30 cellular contexts compared by ENCODE assay signal in the genomic region with DNA sequence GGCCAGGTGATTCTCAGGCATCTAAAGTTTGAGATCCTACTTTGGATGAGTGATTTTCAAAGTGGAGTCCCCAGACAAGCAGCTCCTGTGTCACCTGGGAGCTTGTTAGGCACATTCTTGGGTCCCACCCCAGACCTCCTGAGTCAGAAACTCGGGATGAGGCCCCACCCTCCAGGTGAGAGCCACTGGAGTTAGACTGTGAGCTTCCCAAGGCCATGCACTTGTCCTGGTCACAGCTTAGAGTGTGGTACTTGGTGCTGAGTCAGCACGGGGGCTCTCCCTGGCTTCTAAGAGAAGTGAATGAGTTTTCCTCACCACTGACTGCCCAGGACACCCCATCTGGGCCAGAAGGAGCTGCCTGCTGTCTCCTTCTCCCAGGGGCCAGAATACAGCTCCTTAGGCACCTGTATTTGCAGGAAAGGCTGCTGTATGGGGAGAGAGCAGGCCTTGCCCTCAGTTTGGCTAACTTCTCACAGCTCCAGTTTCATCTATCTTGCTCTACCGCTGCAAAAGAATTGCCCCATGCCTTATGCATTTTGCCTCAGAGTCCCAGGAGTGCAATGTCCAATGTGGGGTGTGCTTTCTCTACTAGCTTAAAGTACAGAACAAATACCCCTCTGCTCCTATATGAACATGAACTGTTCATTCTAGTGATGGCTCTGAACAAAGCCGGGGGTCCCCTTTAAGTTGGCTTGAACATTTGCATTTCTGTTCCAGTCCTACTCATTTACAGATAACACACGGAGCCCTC.
A peak's percentile ranks its signal among the peaks of the same experiment; 100 is the strongest.
DNase-seq lines count a peak whose midpoint lies in the region; ATAC-seq and TF ChIP-seq lines count a peak whose summit lies in the region.
"Had no signal": no experiment of that assay in that cellular context is flagged by ENCODE, and none has a peak within 500 bp of the region (broad histone marks: within the 10 kb centered on the region; RNA-seq: fewer than 3 reads in every experiment).

No MANE protein-coding gene starts in this region.

- no peaks in the 10 kb centered on the region for H3K36me3 Mint-ChIP-seq in activated CD8-positive, alpha-beta memory T cell treated with anti-CD3 and anti-CD28 coated beads, Interleukin-2, amount 10 ng/mL, durations not matched to agents 7 days and 5 days
- H3K36me3 Mint-ChIP-seq: CD4-positive, CD25-positive, alpha-beta regulatory T cell had no signal

- no peaks in the 10 kb centered on the region for H3K4me1 Mint-ChIP-seq in activated CD8-positive, alpha-beta memory T cell treated with anti-CD3 and anti-CD28 coated beads, Interleukin-2, amount 10 ng/mL, durations not matched to agents 7 days and 5 days
- H3K4me1 Mint-ChIP-seq: activated CD4-positive, alpha-beta memory T cell treated with anti-CD3 and anti-CD28 coated beads, Interleukin-2, amount 10 ng/mL, durations not matched to agents 7 days and 5 days; CD4-positive, CD25-positive, alpha-beta regulatory T cell had no signal

- no peaks in the 10 kb centered on the region for H3K27me3 ChIP-seq in ascending aorta
- H3K27me3 ChIP-seq in suprapubic skin, result no peaks in the 10 kb centered on the region
- H3K27me3 ChIP-seq: brain microvascular endothelial cell, Peyer's patch, right atrium auricular region, testis had no signal

- H3K36me3 ChIP-seq in ascending aorta, result no peaks in the 10 kb centered on the region
- no peaks in the 10 kb centered on the region for H3K36me3 ChIP-seq in suprapubic skin
- H3K36me3 ChIP-seq: brain microvascular endothelial cell, pancreas, Peyer's patch, right atrium auricular region had no signal

- DNase-seq in HT-29 (ENCODE audit: low spot score), result peak; percentile 38
- peak in 1 of 2 donors; percentile 64 for DNase-seq in ascending aorta (ENCODE audit: low spot score in 2 of 2)
- DNase-seq in kidney tubule cell (ENCODE audit: low spot score), result peak; percentile 80
- peak; percentile 6 for DNase-seq in renal cortical epithelial cell (ENCODE audit: low read depth)
- DNase-seq in activated CD8-positive, alpha-beta memory T cell treated with anti-CD3 and anti-CD28 coated beads, Interleukin-2, amount 10 ng/mL, durations not matched to agents 7 days and 5 days, result no peak
- no peak for DNase-seq in suprapubic skin (ENCODE audit: low spot score in 2 of 2)
- no peak for DNase-seq in foreskin fibroblast
- DNase-seq: activated CD4-positive, alpha-beta memory T cell treated with anti-CD3 and anti-CD28 coated beads, Interleukin-2, amount 10 ng/mL, durations not matched to agents 7 days and 5 days; activated CD4-positive, CD25-positive, alpha-beta regulatory T cell treated with anti-CD3 and anti-CD28 coated beads, Interleukin-2, amount 50 U/mL, for 72 hours; activated naive CD4-positive, alpha-beta T cell treated with anti-CD3 and anti-CD28 coated beads, Interleukin-2, amount 50 U/mL, for 16 hours; brain microvascular endothelial cell; CD4-positive, CD25-positive, alpha-beta regulatory T cell; H7; head of caudate nucleus; Kasumi-1; mammary epithelial cell; MV-4-11; NCI-H446; NCI-H748 treated with DMSO at 0.1 percent for 48 hours; pancreas; Peyer's patch; SIG-M5; stimulated activated CD4-positive, alpha-beta T cell treated with anti-CD3 and anti-CD28 coated beads, Interleukin-1b, Interleukin-23, amount 100 ng/mL, for 48 hours; stimulated activated naive CD8-positive, alpha-beta T cell treated with anti-CD3 and anti-CD28 coated beads, Interleukin-15, Interleukin-2, amounts not matched to agents 100 U/mL and 50 U/mL, for 24 hours; testis had no signal

- 84% methylated on average over 3 of the region's 5 CpGs for WGBS in suprapubic skin

- no peaks in the 10 kb centered on the region for H3K9me3 Mint-ChIP-seq in activated CD8-positive, alpha-beta memory T cell treated with anti-CD3 and anti-CD28 coated beads, Interleukin-2, amount 10 ng/mL, durations not matched to agents 7 days and 5 days (ENCODE audit: low read depth)
- H3K9me3 Mint-ChIP-seq: activated CD4-positive, alpha-beta memory T cell treated with anti-CD3 and anti-CD28 coated beads, Interleukin-2, amount 10 ng/mL, durations not matched to agents 7 days and 5 days; activated T-helper 2 cell treated with anti-CD3 and anti-CD28 coated beads, Interferon-gamma antibody, Interleukin-2, Interleukin-4, amounts not matched to agents 10 μg/mL and 5 μg/mL and 100 μg/mL, durations not matched to agents 14 hours and 24 hours and 36 hours; CD4-positive, CD25-positive, alpha-beta regulatory T cell had no signal

- H3K4me3 Mint-ChIP-seq in activated CD8-positive, alpha-beta memory T cell treated with anti-CD3 and anti-CD28 coated beads, Interleukin-2, amount 10 ng/mL, durations not matched to agents 7 days and 5 days, result no peak overlapping the region
- H3K4me3 Mint-ChIP-seq: activated CD4-positive, alpha-beta memory T cell treated with anti-CD3 and anti-CD28 coated beads, Interleukin-2, amount 10 ng/mL, durations not matched to agents 7 days and 5 days; CD4-positive, CD25-positive, alpha-beta regulatory T cell; nephron had no signal

- TF ChIP-seq EP300 in suprapubic skin (IDR thresholded peaks at IDR 0.05), result no peak

- peak overlapping the region; percentile 54 to 97 for H3K27ac ChIP-seq in ascending aorta
- H3K27ac ChIP-seq in suprapubic skin, result no peak overlapping the region
- H3K27ac ChIP-seq: brain microvascular endothelial cell, pancreas, testis had no signal

- TF ChIP-seq POLR2A in suprapubic skin (IDR thresholded peaks at IDR 0.05), result no peak

- intact Hi-C loops in ascending aorta (cut with DNase I), result loop anchor here (5.0 kb wide), 5 partner anchors 37 to 353 kb away; no protein-coding TSS in a partner anchor

- CTCF ChIA-PET in activated CD8-positive, alpha-beta memory T cell treated with anti-CD3 and anti-CD28 coated beads, Interleukin-2, amount 10 ng/mL, durations not matched to agents 7 days and 5 days (lab: Charles Lee), result no interaction called here

- H3K4me3 ChIP-seq in ascending aorta (no peak overlapping the region), suprapubic skin (no peak overlapping the region), foreskin fibroblast (ENCODE audit: low read depth in 1 of 2, low read length in 2 of 2) (no peak overlapping the region)
- H3K4me3 ChIP-seq: pancreas, Peyer's patch, right atrium auricular region, smooth muscle cell, testis had no signal

- H3K4me1 ChIP-seq in ascending aorta (peaks cover 20 to 40% of the 10 kb centered on the region in 2 donors), suprapubic skin (peaks cover 23% of the 10 kb centered on the region)
- H3K4me1 ChIP-seq: Peyer's patch had no signal

- H3K27me3 Mint-ChIP-seq in activated CD8-positive, alpha-beta memory T cell treated with anti-CD3 and anti-CD28 coated beads, Interleukin-2, amount 10 ng/mL, durations not matched to agents 7 days and 5 days, result no peaks in the 10 kb centered on the region
- H3K27me3 Mint-ChIP-seq: CD4-positive, CD25-positive, alpha-beta regulatory T cell had no signal

- no peak overlapping the region for H3K27ac Mint-ChIP-seq in activated CD8-positive, alpha-beta memory T cell treated with anti-CD3 and anti-CD28 coated beads, Interleukin-2, amount 10 ng/mL, durations not matched to agents 7 days and 5 days
- H3K27ac Mint-ChIP-seq: activated CD4-positive, alpha-beta memory T cell treated with anti-CD3 and anti-CD28 coated beads, Interleukin-2, amount 10 ng/mL, durations not matched to agents 7 days and 5 days; activated T-helper 2 cell treated with anti-CD3 and anti-CD28 coated beads, Interferon-gamma antibody, Interleukin-2, Interleukin-4, amounts not matched to agents 10 μg/mL and 5 μg/mL and 100 μg/mL, durations not matched to agents 14 hours and 24 hours and 36 hours; CD4-positive, CD25-positive, alpha-beta regulatory T cell had no signal

- TF ChIP-seq CTCF in ascending aorta (IDR thresholded peaks at IDR 0.05) (no peak), suprapubic skin (IDR thresholded peaks at IDR 0.05) (no peak), foreskin fibroblast (IDR thresholded peaks at IDR 0.05; ENCODE audit: low read depth, low read length) (no peak)

- no peak for ATAC-seq in activated CD8-positive, alpha-beta memory T cell treated with anti-CD3 and anti-CD28 coated beads, Interleukin-2, amount 10 ng/mL, durations not matched to agents 7 days and 5 days
- no peak for ATAC-seq in HG03342 (IDR thresholded peaks at IDR 0.05; ENCODE audit: unreplicated experiment)
- ATAC-seq: pancreas; stimulated activated naive CD8-positive, alpha-beta T cell treated with anti-CD3 and anti-CD28 coated beads, Interleukin-15, Interleukin-2, amounts not matched to agents 100 U/mL and 50 U/mL, for 24 hours had no signal

- no peaks in the 10 kb centered on the region for H3K9me3 ChIP-seq in ascending aorta
- no peaks in the 10 kb centered on the region for H3K9me3 ChIP-seq in suprapubic skin
- H3K9me3 ChIP-seq: pancreas, Peyer's patch, right atrium auricular region, testis had no signal

Comparison
In these comparisons a context has a peak if more than half of its experiments do, and no peak if none do; other contexts are left out.
1. DNase-seq: peak in HT-29 (single experiment), kidney tubule cell (single experiment) and renal cortical epithelial cell (single experiment); none in activated CD8-positive, alpha-beta memory T cell treated with anti-CD3 and anti-CD28 coated beads, Interleukin-2, amount 10 ng/mL, durations not matched to agents 7 days and 5 days (single experiment), suprapubic skin (0 of 2) and foreskin fibroblast (0 of 2).